In the genomic region with DNA sequence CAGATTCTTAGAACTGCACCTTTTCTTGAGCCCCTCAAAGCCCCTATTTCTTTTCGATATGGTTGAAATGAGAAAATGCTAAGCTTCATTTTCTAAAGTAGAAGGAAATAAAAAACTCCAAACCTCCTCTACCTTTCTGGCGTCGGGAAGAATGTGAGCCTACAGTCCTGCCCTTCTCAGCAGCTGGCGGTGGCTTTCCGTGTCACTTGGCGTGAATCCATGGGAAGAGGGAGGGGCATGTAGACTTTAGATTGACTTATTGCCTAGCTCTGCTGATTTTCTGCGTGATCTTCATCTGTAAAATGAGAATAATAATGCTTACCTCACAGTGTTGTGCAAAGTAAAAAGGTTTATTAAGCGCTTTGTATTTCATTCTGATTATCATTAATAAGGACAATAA, we compare ENCODE assay signal across 1 cellular context.
TF ChIP-seq lines count a peak whose summit lies in the region.

No MANE protein-coding gene starts in this region.

TF ChIP-seq in HepG2, 621 proteins besides CTCF, POLR2A, EP300 and RAD21:
- TF ChIP-seq, protein P1, sequence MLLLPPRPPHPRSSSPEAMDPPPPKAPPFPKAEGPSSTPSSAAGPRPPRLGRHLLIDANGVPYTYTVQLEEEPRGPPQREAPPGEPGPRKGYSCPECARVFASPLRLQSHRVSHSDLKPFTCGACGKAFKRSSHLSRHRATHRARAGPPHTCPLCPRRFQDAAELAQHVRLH (CRISPR knock-in tag; IDR thresholded peaks at IDR 0.05; ENCODE audit: borderline replicate concordance, low read depth), result no peak
- TF ChIP-seq, protein P2, sequence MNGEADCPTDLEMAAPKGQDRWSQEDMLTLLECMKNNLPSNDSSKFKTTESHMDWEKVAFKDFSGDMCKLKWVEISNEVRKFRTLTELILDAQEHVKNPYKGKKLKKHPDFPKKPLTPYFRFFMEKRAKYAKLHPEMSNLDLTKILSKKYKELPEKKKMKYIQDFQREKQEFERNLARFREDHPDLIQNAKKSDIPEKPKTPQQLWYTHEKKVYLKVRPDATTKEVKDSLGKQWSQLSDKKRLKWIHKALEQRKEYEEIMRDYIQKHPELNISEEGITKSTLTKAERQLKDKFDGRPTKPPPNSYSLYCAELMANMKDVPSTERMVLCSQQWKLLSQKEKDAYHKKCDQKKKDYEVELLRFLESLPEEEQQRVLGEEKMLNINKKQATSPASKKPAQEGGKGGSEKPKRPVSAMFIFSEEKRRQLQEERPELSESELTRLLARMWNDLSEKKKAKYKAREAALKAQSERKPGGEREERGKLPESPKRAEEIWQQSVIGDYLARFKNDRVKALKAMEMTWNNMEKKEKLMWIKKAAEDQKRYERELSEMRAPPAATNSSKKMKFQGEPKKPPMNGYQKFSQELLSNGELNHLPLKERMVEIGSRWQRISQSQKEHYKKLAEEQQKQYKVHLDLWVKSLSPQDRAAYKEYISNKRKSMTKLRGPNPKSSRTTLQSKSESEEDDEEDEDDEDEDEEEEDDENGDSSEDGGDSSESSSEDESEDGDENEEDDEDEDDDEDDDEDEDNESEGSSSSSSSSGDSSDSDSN (CRISPR knock-in tag; IDR thresholded peaks at IDR 0.05), result no peak
- TF ChIP-seq ZNF12 (CRISPR knock-in tag; IDR thresholded peaks at IDR 0.05) (peak; percentile 90), ZNF616 (CRISPR knock-in tag; IDR thresholded peaks at IDR 0.05; ENCODE audit: low read depth) (no peak)
